In genomic region chr15:74207652-74208440, GRCh38 we compare ENCODE assay signal across 25 cellular contexts. TPM values are rescaled to one million over a fixed set of nuclear protein-coding genes. Genes with fewer than 3 reads are reported as not detected.
DNase-seq lines count a peak whose midpoint lies in the region; ATAC-seq, FAIRE-seq and TF ChIP-seq lines count a peak whose summit lies in the region.
"Had no signal": no experiment of that assay in that cellular context is flagged by ENCODE, and none has a peak within 500 bp of the region (broad histone marks: within the 10 kb centered on the region; RNA-seq: fewer than 3 reads in every experiment).

No MANE protein-coding gene starts in this region.

- peak overlapping the region; percentile 32 for H3K4me3 Mint-ChIP-seq in progenitor cell of endocrine pancreas (ENCODE audit: low read depth)
- H3K4me3 Mint-ChIP-seq: activated naive CD4-positive, alpha-beta T cell treated with anti-CD3 and anti-CD28 coated beads, Interleukin-2, amount 50 U/mL, for 24 hours; stimulated activated naive B cell treated with anti-CD40 and anti-IgM and Interleukin-4, amounts not matched to agents 10 μg/mL and 1 μg/mL and 100 μg/mL, for 72 hours had no signal

- H3K14ac ChIP-seq in trophoblast cell (ENCODE audit: low read length), result no peak overlapping the region

- no peak overlapping the region for H4K91ac ChIP-seq in trophoblast cell (ENCODE audit: low read depth, low read length)

- H3K4me3 ChIP-seq in PC-9, result no peak overlapping the region; the same call in 1 of the 2 replicates
- no peak overlapping the region for H3K4me3 ChIP-seq in trophoblast cell (ENCODE audit: low read depth, low read length)
- H3K4me3 ChIP-seq: tibial artery had no signal

- DNase-seq in PC-9, result no peak
- peak; percentile 73 for DNase-seq in glomerular visceral epithelial cell (ENCODE audit: extremely low spot score)
- no peak for DNase-seq in progenitor cell of endocrine pancreas (ENCODE audit: low spot score, unreplicated experiment)
- no peak for DNase-seq in GM19239 (ENCODE audit: insufficient read length, low spot score)
- DNase-seq in trophoblast cell, result no peak
- DNase-seq: activated CD4-positive, alpha-beta T cell treated with anti-CD3 and anti-CD28 coated beads, Interleukin-2, amount 50 U/mL, for 4 hours; activated CD4-positive, CD25-positive, alpha-beta regulatory T cell; aorta; caudate nucleus; head of caudate nucleus; NCI-H187 treated with DMSO at 0.1 percent for 48 hours; NCI-H2227 treated with DMSO at 0.1 percent for 48 hours; retina; stimulated activated CD4-positive, alpha-beta T cell treated with anti-CD3 and anti-CD28 coated beads, Interleukin-4, amount 100 ng/mL, for 1 hour; stimulated activated naive B cell treated with anti-CD40 and anti-IgM and Interleukin-4, amounts not matched to agents 10 μg/mL and 1 μg/mL and 100 μg/mL, for 72 hours; T1000; tibial artery had no signal

- H3K79me2 ChIP-seq in PC-9 (ENCODE audit: low read depth), result peaks cover 22% of the 10 kb centered on the region
- H3K79me2 ChIP-seq in trophoblast cell (ENCODE audit: control insufficient read depth, insufficient read depth, low read length, poor library complexity), result no peaks in the 10 kb centered on the region

- no peak overlapping the region for H3K9ac ChIP-seq in trophoblast cell (ENCODE audit: low read length)

- CTCF ChIA-PET in PC-9 (lab: Charles Lee), result no interaction called here

- peak overlapping the region; percentile 71 for H3K27ac Mint-ChIP-seq in progenitor cell of endocrine pancreas
- H3K27ac Mint-ChIP-seq: activated naive CD4-positive, alpha-beta T cell treated with anti-CD3 and anti-CD28 coated beads, Interleukin-2, amount 50 U/mL, for 24 hours; stimulated activated naive B cell treated with anti-CD40 and anti-IgM and Interleukin-4, amounts not matched to agents 10 μg/mL and 1 μg/mL and 100 μg/mL, for 72 hours had no signal

- H3K18ac ChIP-seq in trophoblast cell (ENCODE audit: low read length), result no peak overlapping the region

- H3K79me1 ChIP-seq in trophoblast cell (ENCODE audit: low read length), result no peaks in the 10 kb centered on the region

- no peaks in the 10 kb centered on the region for H3K9me2 ChIP-seq in PC-9 (ENCODE audit: insufficient read depth)

- H3K4me2 ChIP-seq in PC-9 (peak overlapping the region; percentile 73), trophoblast cell (ENCODE audit: low read length) (no peak overlapping the region)

- H4K8ac ChIP-seq in trophoblast cell (ENCODE audit: low read depth, low read length), result no peak overlapping the region

- H3K4me1 ChIP-seq in PC-9 (replicated peaks; ENCODE audit: insufficient read depth) (peaks cover 71% of the 10 kb centered on the region), trophoblast cell (ENCODE audit: control insufficient read depth in 1 of 2, insufficient read depth in 2 of 2, low read length in 2 of 2) (peaks cover 20 to 22% of the 10 kb centered on the region in 2 experiments)

- H3K4me1 Mint-ChIP-seq in progenitor cell of endocrine pancreas (ENCODE audit: low read depth), result peaks cover 30% of the 10 kb centered on the region
- H3K4me1 Mint-ChIP-seq: activated naive CD4-positive, alpha-beta T cell treated with anti-CD3 and anti-CD28 coated beads, Interleukin-2, amount 50 U/mL, for 24 hours; stimulated activated naive B cell treated with anti-CD40 and anti-IgM and Interleukin-4, amounts not matched to agents 10 μg/mL and 1 μg/mL and 100 μg/mL, for 72 hours had no signal

- no peak overlapping the region for H2BK12ac ChIP-seq in trophoblast cell (ENCODE audit: low read length)

- no peak overlapping the region for H2AK5ac ChIP-seq in trophoblast cell (ENCODE audit: low read length)

- H3K27me3 Mint-ChIP-seq in progenitor cell of endocrine pancreas, result peaks cover 41% of the 10 kb centered on the region
- H3K27me3 Mint-ChIP-seq: activated naive CD4-positive, alpha-beta T cell treated with anti-CD3 and anti-CD28 coated beads, Interleukin-2, amount 50 U/mL, for 24 hours had no signal

- no peaks in the 10 kb centered on the region for H3K36me3 ChIP-seq in KOPT-K1 (ENCODE audit: insufficient read depth, low read length)
- H3K36me3 ChIP-seq in PC-9 (ENCODE audit: low read depth), result no peaks in the 10 kb centered on the region
- H3K36me3 ChIP-seq in trophoblast cell (ENCODE audit: control insufficient read depth in 1 of 2, insufficient read depth in 2 of 2, low read length in 2 of 2), result no peaks in the 10 kb centered on the region
- H3K36me3 ChIP-seq: tibial artery had no signal

- H3K27me3 ChIP-seq in PC-9 (ENCODE audit: insufficient read depth, low read depth), result no peaks in the 10 kb centered on the region
- no peaks in the 10 kb centered on the region for H3K27me3 ChIP-seq in trophoblast cell (ENCODE audit: insufficient read depth, low read length)
- H3K27me3 ChIP-seq: tibial artery had no signal

- no peaks in the 10 kb centered on the region for H3K9me3 Mint-ChIP-seq in progenitor cell of endocrine pancreas (ENCODE audit: low read depth)
- H3K9me3 Mint-ChIP-seq: activated naive CD4-positive, alpha-beta T cell treated with anti-CD3 and anti-CD28 coated beads, Interleukin-2, amount 50 U/mL, for 24 hours; stimulated activated naive B cell treated with anti-CD40 and anti-IgM and Interleukin-4, amounts not matched to agents 10 μg/mL and 1 μg/mL and 100 μg/mL, for 72 hours had no signal

- POLR2A ChIA-PET in PC-9 (lab: Charles Lee; ENCODE audit: unreplicated experiment), result no interaction called here

- no peak overlapping the region for H2BK120ac ChIP-seq in trophoblast cell (ENCODE audit: insufficient read depth, low read length, poor library complexity)

- H3K9me3 ChIP-seq in KOPT-K1 (ENCODE audit: insufficient read depth, low read length, poor library complexity, severe bottlenecking), result no peaks in the 10 kb centered on the region
- H3K9me3 ChIP-seq in PC-9 (ENCODE audit: insufficient read depth, low read depth), result no peaks in the 10 kb centered on the region
- peaks cover 3% of the 10 kb centered on the region for H3K9me3 ChIP-seq in trophoblast cell (ENCODE audit: insufficient read depth, low read depth, low read length)
- H3K9me3 ChIP-seq: tibial artery had no signal

- H3K23ac ChIP-seq in trophoblast cell (ENCODE audit: low read length), result no peak overlapping the region

- H2AFZ ChIP-seq in PC-9 (no peak overlapping the region), trophoblast cell (ENCODE audit: insufficient read depth, low read length, poor library complexity) (no peak overlapping the region)

- H3K36me3 Mint-ChIP-seq in progenitor cell of endocrine pancreas (ENCODE audit: insufficient read depth), result no peaks in the 10 kb centered on the region
- H3K36me3 Mint-ChIP-seq: activated naive CD4-positive, alpha-beta T cell treated with anti-CD3 and anti-CD28 coated beads, Interleukin-2, amount 50 U/mL, for 24 hours; stimulated activated naive B cell treated with anti-CD40 and anti-IgM and Interleukin-4, amounts not matched to agents 10 μg/mL and 1 μg/mL and 100 μg/mL, for 72 hours had no signal

- H3K27ac ChIP-seq in KOPT-K1 (ENCODE audit: low read depth, low read length, poor library complexity, severe bottlenecking) (peak overlapping the region; percentile 93), PC-9 (peak overlapping the region; percentile 69), trophoblast cell (ENCODE audit: low read depth, low read length) (no peak overlapping the region)
- H3K27ac ChIP-seq: C4-2B, epithelial cell of prostate, tibial artery had no signal

- no peaks in the 10 kb centered on the region for H4K20me1 ChIP-seq in PC-9 (ENCODE audit: insufficient read depth)

- ATAC-seq in GM19397 (IDR thresholded peaks at IDR 0.05; ENCODE audit: unreplicated experiment) (no peak), HG02798 (IDR thresholded peaks at IDR 0.05; ENCODE audit: poor library complexity, unreplicated experiment) (no peak)
- ATAC-seq: stimulated activated naive B cell treated with anti-CD40 and anti-IgM and Interleukin-4, amounts not matched to agents 10 μg/mL and 1 μg/mL and 100 μg/mL, for 72 hours had no signal

- H2BK5ac ChIP-seq in trophoblast cell (ENCODE audit: low read depth, low read length, poor library complexity), result no peak overlapping the region

- FAIRE-seq in GM19239 (lab: Jason Lieb, UNC), result no peak

- H4K12ac ChIP-seq in trophoblast cell (ENCODE audit: low read depth, low read length), result no peak overlapping the region

- H3K4ac ChIP-seq in trophoblast cell (ENCODE audit: low read depth, low read length), result no peak overlapping the region

- TF ChIP-seq CTCF in PC-9 (conservative IDR thresholded peaks at IDR 0.05) (no peak), progenitor cell of endocrine pancreas (IDR thresholded peaks at IDR 0.05; ENCODE audit: unreplicated experiment) (no peak)

- peaks cover 21% of the 10 kb centered on the region; the same call in 1 of the 2 replicates for H3F3A ChIP-seq in PC-9 (ENCODE audit: insufficient read depth, low read depth)

- no CpG with 5 or more reads among the region's 16 CpGs for WGBS in trophoblast cell (ENCODE audit: extremely low coverage, insufficient coverage, insufficient read length)

- intact Hi-C loops in PC-9 (cut with micrococcal nuclease; ENCODE audit: unreplicated experiment), result loop anchor here (10.0 kb wide), 1 partner anchor 223 kb away; no protein-coding TSS in a partner anchor

- BruUV-seq in PC-9 (replicated peaks; lab: Mats Ljungman, UMichigan), result no TSS peak

RNA-seq across cellular contexts. Expression of gene STRA6, which starts 5.3 kb away (rescaled TPM):
- 64.9 and 83.6 TPM in 2 replicates for total RNA-seq in PC-9 (2021)
- total RNA-seq in progenitor cell of endocrine pancreas, result 17.9 and 34.7 TPM in 2 replicates
- 9.9 and 10.6 TPM in 2 replicates for polyA plus RNA-seq in trophoblast cell (2013)
- total RNA-seq: OCI-LY7 had no signal

RNA-seq across cellular contexts. Expression of gene CCDC33, which starts 28.3 kb away (rescaled TPM):
- total RNA-seq in PC-9 (2021) (7.5 and 15.4 TPM in 2 replicates), progenitor cell of endocrine pancreas (0.84 and 2.0 TPM in 2 replicates)
- 1.9 and 2.1 TPM in 2 replicates for polyA plus RNA-seq in trophoblast cell (2013)
- total RNA-seq: aorta, OCI-LY7, osteocyte had no signal
- polyA plus RNA-seq: aorta had no signal

RNA-seq across cellular contexts. Expression of gene ISLR, which starts 34.3 kb away (rescaled TPM):
- not detected in 2 replicates for total RNA-seq in PC-9 (2021)
- not detected in 2 replicates for total RNA-seq in progenitor cell of endocrine pancreas
- polyA plus RNA-seq in trophoblast cell (2013), result 0.27 and 0.36 TPM in 2 replicates
- total RNA-seq: OCI-LY7 had no signal
